1 cellular context compared by ENCODE assay signal in genomic region chr1:34859442-34860200, GRCh38.
TF ChIP-seq lines count a peak whose summit lies in the region.

SMIM12 (minus strand) TSS chr1:34859749; CDS start chr1:34855977, 3,772 bp downstream.

TF ChIP-seq in HepG2, 621 proteins besides CTCF, POLR2A, EP300 and RAD21 (continued from another document):
- TF ChIP-seq ZNF543 (CRISPR knock-in tag; IDR thresholded peaks at IDR 0.05) (peak; percentile 76), ZNF678 (CRISPR knock-in tag; IDR thresholded peaks at IDR 0.05) (0 out of 2 replicates have a peak, but pooled peaks have one; percentile 46), EEA1 (CRISPR knock-in tag; IDR thresholded peaks at IDR 0.05; ENCODE audit: borderline replicate concordance) (peak; percentile 45; the same call in 1 of the 2 replicates), KMT2A (CRISPR knock-in tag; IDR thresholded peaks at IDR 0.05) (peak; percentile 87), DMAP1 (CRISPR knock-in tag; IDR thresholded peaks at IDR 0.05) (peak; percentile 96), ZBTB7A (CRISPR knock-in tag; IDR thresholded peaks at IDR 0.05) (no peak), ZBTB39 (CRISPR knock-in tag; IDR thresholded peaks at IDR 0.05) (peak; percentile 66; the same call in 1 of the 2 replicates), CEBPG (CRISPR knock-in tag; IDR thresholded peaks at IDR 0.05) (peak; percentile 13; the same call in 1 of the 2 replicates), TFE3 (CRISPR knock-in tag; IDR thresholded peaks at IDR 0.05) (peak; percentile 77), ZBTB25 (CRISPR knock-in tag; IDR thresholded peaks at IDR 0.05) (peak; percentile 94), ZNF512 (CRISPR knock-in tag; IDR thresholded peaks at IDR 0.05) (no peak), ZMYM4 (CRISPR knock-in tag; IDR thresholded peaks at IDR 0.05) (peak; percentile 99), SP140L (CRISPR knock-in tag; IDR thresholded peaks at IDR 0.05; ENCODE audit: borderline replicate concordance) (no peak), ELF4 (CRISPR knock-in tag; IDR thresholded peaks at IDR 0.05; ENCODE audit: borderline replicate concordance) (peak; percentile 89), ZFP91 (CRISPR knock-in tag; IDR thresholded peaks at IDR 0.05; ENCODE audit: borderline replicate concordance) (peak; percentile 93), ZNF740 (CRISPR knock-in tag; IDR thresholded peaks at IDR 0.05) (no peak), BRF2 (CRISPR knock-in tag; IDR thresholded peaks at IDR 0.05) (0 out of 2 replicates have a peak, but pooled peaks have one; percentile 11), HHEX (CRISPR knock-in tag; IDR thresholded peaks at IDR 0.05) (no peak), NCOA5 (CRISPR knock-in tag; IDR thresholded peaks at IDR 0.05) (no peak), ARID4A (CRISPR knock-in tag; IDR thresholded peaks at IDR 0.05; ENCODE audit: borderline replicate concordance) (peak; percentile 95), GLMP (CRISPR knock-in tag; IDR thresholded peaks at IDR 0.05; ENCODE audit: borderline replicate concordance) (no peak), ZNF572 (CRISPR knock-in tag; IDR thresholded peaks at IDR 0.05) (0 out of 2 replicates have a peak, but pooled peaks have one; percentile 60), MYPOP (CRISPR knock-in tag; IDR thresholded peaks at IDR 0.05) (no peak), ZSCAN20 (CRISPR knock-in tag; IDR thresholded peaks at IDR 0.05; ENCODE audit: borderline replicate concordance) (0 out of 2 replicates have a peak, but pooled peaks have one; percentile 36)
